In the genomic region with DNA sequence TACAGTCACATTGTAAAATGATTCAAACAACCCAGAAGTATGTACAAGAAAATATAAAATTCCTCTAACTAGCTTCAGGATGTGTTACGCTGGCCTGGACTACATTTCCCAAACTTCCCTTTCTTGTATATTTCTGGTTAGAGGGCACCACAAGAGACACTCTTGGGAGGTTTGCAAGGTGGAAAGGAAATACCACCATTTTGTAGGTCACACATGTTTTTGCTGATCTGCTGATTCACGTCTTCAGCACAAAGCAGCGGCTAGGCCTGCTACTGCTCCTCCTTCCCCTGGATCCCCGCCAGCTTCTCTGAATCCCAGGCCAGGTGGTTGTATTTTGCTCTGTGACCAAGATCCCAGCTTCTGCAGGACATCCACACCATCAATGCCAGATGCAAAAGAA, we compare ENCODE assay signal across 10 cellular contexts.
DNase-seq lines count a peak whose midpoint lies in the region; ATAC-seq and TF ChIP-seq lines count a peak whose summit lies in the region.
"Had no signal": no experiment of that assay in that cellular context is flagged by ENCODE, and none has a peak within 500 bp of the region (broad histone marks: within the 10 kb centered on the region; RNA-seq: fewer than 3 reads in every experiment).

No MANE protein-coding gene starts in this region.

- no peak overlapping the region for H3K4me3 ChIP-seq in fibroblast of the aortic adventitia (ENCODE audit: low read depth, low read length)
- H3K4me3 ChIP-seq: prostate gland had no signal

- DNase-seq in A172 (ENCODE audit: low spot score) (peak; percentile 63), HCEC 1CT (peak; percentile 43), RWPE1 (ENCODE audit: low spot score) (peak; percentile 31), fibroblast of the aortic adventitia (ENCODE audit: low read depth) (peak; percentile 53), NCI-H2227 treated with DMSO at 0.1 percent for 48 hours (lab: John Stamatoyannopoulos, UW) (no peak)
- no peak for DNase-seq in effector memory CD8-positive, alpha-beta T cell
- DNase-seq: Caco-2 had no signal

- CTCF ChIA-PET in RWPE1 (lab: Yijun Ruan, JAX) = no interaction called here

- H3K4me3 Mint-ChIP-seq in effector memory CD8-positive, alpha-beta T cell = no peak overlapping the region

- POLR2A ChIA-PET in RWPE1 (lab: Yijun Ruan, JAX; ENCODE audit: low non-redundant PET) = no interaction called here

- peak overlapping the region; percentile 51 for H3K27ac ChIP-seq in RWPE1
- H3K27ac ChIP-seq: prostate gland had no signal

- H3K27ac Mint-ChIP-seq in effector memory CD8-positive, alpha-beta T cell = peak overlapping the region in 1 of 2 donors; percentile 49

- ATAC-seq in effector memory CD8-positive, alpha-beta T cell (replicated peaks) = no peak
- no peak for ATAC-seq in GM19452 (IDR thresholded peaks at IDR 0.05; ENCODE audit: unreplicated experiment)
- ATAC-seq in GM19023 (IDR thresholded peaks at IDR 0.05; ENCODE audit: unreplicated experiment) = no peak

- TF ChIP-seq CTCF in RWPE1 (conservative IDR thresholded peaks at IDR 0.05; ENCODE audit: low read depth) (no peak), fibroblast of the aortic adventitia (IDR thresholded peaks at IDR 0.05; ENCODE audit: insufficient read depth, low read length) (no peak)

- peaks cover 16 to 19% of the 10 kb centered on the region in 2 donors for H3K4me1 Mint-ChIP-seq in effector memory CD8-positive, alpha-beta T cell (ENCODE audit: low read depth in 2 of 2)

- no peaks in the 10 kb centered on the region for H3K9me3 Mint-ChIP-seq in effector memory CD8-positive, alpha-beta T cell

- no peaks in the 10 kb centered on the region for H3K27me3 Mint-ChIP-seq in effector memory CD8-positive, alpha-beta T cell

- H3K36me3 Mint-ChIP-seq in effector memory CD8-positive, alpha-beta T cell (ENCODE audit: insufficient read depth) = no peaks in the 10 kb centered on the region

Comparison
In these comparisons a context has a peak if more than half of its experiments do, and no peak if none do; other contexts are left out.
1. DNase-seq: peak in A172 (single experiment), HCEC 1CT (single experiment), RWPE1 (single experiment) and fibroblast of the aortic adventitia (single experiment); none in effector memory CD8-positive, alpha-beta T cell (0 of 3) and NCI-H2227 treated with DMSO at 0.1 percent for 48 hours (single experiment).